ENCODE assay signal across 21 cellular contexts in the genomic region with DNA sequence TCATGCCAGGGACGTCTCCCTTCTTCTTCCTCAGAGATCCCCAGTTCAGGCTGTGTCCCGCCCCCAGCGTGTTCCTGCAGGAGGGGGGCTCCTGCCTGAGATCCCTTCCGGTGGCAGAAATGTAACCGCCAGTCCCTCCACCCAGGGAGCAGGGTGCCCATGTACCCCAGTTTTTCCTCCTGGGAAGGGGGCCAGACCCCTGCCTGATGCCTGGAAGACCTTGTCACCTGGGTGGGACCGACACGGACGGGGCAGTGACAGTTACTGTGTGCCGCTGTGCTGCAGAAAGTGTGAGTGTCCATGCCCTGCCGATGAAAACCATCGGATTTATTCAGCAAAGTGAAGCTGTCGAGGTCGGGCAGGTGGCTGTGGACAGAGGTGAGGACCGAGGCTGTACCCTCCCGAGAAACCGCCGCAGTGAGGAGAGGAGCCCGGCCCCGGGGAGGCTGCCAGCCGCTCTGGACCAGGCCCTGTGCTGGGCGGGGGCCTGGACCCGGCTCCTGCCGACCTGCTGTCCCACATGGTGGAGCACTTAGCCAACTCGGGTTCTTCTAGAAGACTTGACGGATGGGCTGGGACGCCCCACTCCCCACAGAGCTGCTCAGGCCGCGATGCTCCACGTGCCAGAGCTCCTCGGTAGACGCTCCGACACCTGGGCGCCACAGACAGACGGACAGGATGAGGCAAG. TPM values are rescaled to one million over a fixed set of nuclear protein-coding genes. Genes with fewer than 3 reads are reported as not detected.
A peak's percentile ranks its signal among the peaks of the same experiment; 100 is the strongest.
DNase-seq lines count a peak whose midpoint lies in the region; ATAC-seq and TF ChIP-seq lines count a peak whose summit lies in the region.
"Had no signal": no experiment of that assay in that cellular context is flagged by ENCODE, and none has a peak within 500 bp of the region (broad histone marks: within the 10 kb centered on the region; RNA-seq: fewer than 3 reads in every experiment).

No MANE protein-coding gene starts in this region.

- H3K4me1 ChIP-seq in heart left ventricle (no peaks in the 10 kb centered on the region), left ventricle myocardium inferior (no peaks in the 10 kb centered on the region)
- H3K4me1 ChIP-seq: pancreas had no signal

- intact Hi-C loops in heart left ventricle (cut with DNase I), result no loop called here
- intact Hi-C loops in left ventricle myocardium inferior (cut with micrococcal nuclease), result no loop called here
- intact Hi-C loops in posterior cingulate gyrus (cut with DNase I), result no loop called here
- intact Hi-C loops in activated CD4-positive, alpha-beta T cell treated with anti-CD3 and anti-CD28 coated beads for 36 hours (cut with DNase I, micrococcal nuclease), result no loop called here

- H3K27ac ChIP-seq in heart left ventricle (no peak overlapping the region), left ventricle myocardium inferior (replicated peaks) (no peak overlapping the region)
- H3K27ac ChIP-seq: pancreas, skin epidermis had no signal

- TF ChIP-seq CTCF in heart left ventricle (IDR thresholded peaks at IDR 0.05) (no peak), left ventricle myocardium inferior (IDR thresholded peaks at IDR 0.05; ENCODE audit: borderline replicate concordance) (no peak)

- H3K4me1 Mint-ChIP-seq in activated CD4-positive, alpha-beta T cell treated with anti-CD3 and anti-CD28 coated beads for 36 hours, result no peaks in the 10 kb centered on the region
- H3K4me1 Mint-ChIP-seq: central memory CD8-positive, alpha-beta T cell; WTC11 had no signal

- no peaks in the 10 kb centered on the region for H3K9me3 Mint-ChIP-seq in activated CD4-positive, alpha-beta T cell treated with anti-CD3 and anti-CD28 coated beads for 36 hours (ENCODE audit: low read depth)
- H3K9me3 Mint-ChIP-seq: central memory CD8-positive, alpha-beta T cell; effector memory CD8-positive, alpha-beta T cell had no signal

- H3K9me3 ChIP-seq in heart left ventricle, result peaks cover 0 to 2% (median 0%) of the 10 kb centered on the region in 12 donors
- peaks cover 9% of the 10 kb centered on the region for H3K9me3 ChIP-seq in left ventricle myocardium inferior (replicated peaks)
- H3K9me3 ChIP-seq: pancreas had no signal

- H3K36me3 ChIP-seq in heart left ventricle (no peaks in the 10 kb centered on the region), left ventricle myocardium inferior (no peaks in the 10 kb centered on the region)
- H3K36me3 ChIP-seq: pancreas had no signal

- WGBS in heart left ventricle, 4 donors, result 63 to 75% (median 75%) methylated on average over 26 to 34 of the region's 34 CpGs

- no peaks in the 10 kb centered on the region for H3K36me3 Mint-ChIP-seq in activated CD4-positive, alpha-beta T cell treated with anti-CD3 and anti-CD28 coated beads for 36 hours (ENCODE audit: low read depth)
- H3K36me3 Mint-ChIP-seq: WTC11 had no signal

- no peak for ATAC-seq in heart left ventricle
- ATAC-seq in activated CD4-positive, alpha-beta T cell treated with anti-CD3 and anti-CD28 coated beads for 36 hours, result no peak
- ATAC-seq: effector memory CD8-positive, alpha-beta T cell; K562; pancreas; WTC11 had no signal

- no peak overlapping the region for H3K4me3 ChIP-seq in heart left ventricle
- no peak overlapping the region for H3K4me3 ChIP-seq in left ventricle myocardium inferior
- H3K4me3 ChIP-seq: K562, pancreas, skin epidermis had no signal

- H3K27me3 Mint-ChIP-seq in activated CD4-positive, alpha-beta T cell treated with anti-CD3 and anti-CD28 coated beads for 36 hours, result no peaks in the 10 kb centered on the region
- H3K27me3 Mint-ChIP-seq: central memory CD8-positive, alpha-beta T cell had no signal

- no peak overlapping the region for H3K27ac Mint-ChIP-seq in activated CD4-positive, alpha-beta T cell treated with anti-CD3 and anti-CD28 coated beads for 36 hours
- H3K27ac Mint-ChIP-seq: effector memory CD8-positive, alpha-beta T cell; WTC11 had no signal

- DNase-seq in heart left ventricle (peak in 3 of 5 donors; percentile 2 to 15 (median 9)), left ventricle myocardium inferior (no peak), epidermal melanocyte (ENCODE audit: insufficient read length, low spot score) (peak; percentile 10), posterior cingulate gyrus (peak in 6 of 10 donors; percentile 3 to 75 (median 32)), occipital lobe (lab: John Stamatoyannopoulos, UW) (no peak), NCI-H524 treated with DMSO at 0.1 percent for 48 hours (lab: John Stamatoyannopoulos, UW) (no peak), GDM1 (lab: John Stamatoyannopoulos, UW) (no peak)
- DNase-seq in activated CD4-positive, alpha-beta T cell treated with anti-CD3 and anti-CD28 coated beads for 36 hours, result no peak
- DNase-seq: DMS79; effector memory CD8-positive, alpha-beta T cell; glutamatergic neuron; NCI-H1694 treated with DMSO at 0.1 percent for 48 hours; NCI-H82; stimulated activated CD4-positive, alpha-beta T cell treated with anti-CD3 and anti-CD28 coated beads, Interleukin-2, amount 100 ng/mL, for 48 hours had no signal

- CTCF ChIA-PET in activated CD4-positive, alpha-beta T cell treated with anti-CD3 and anti-CD28 coated beads for 36 hours (lab: Charles Lee), result no interaction called here

- H3K27me3 ChIP-seq in heart left ventricle (peaks cover 0 to 38% (median 11%) of the 10 kb centered on the region in 9 donors), left ventricle myocardium inferior (ENCODE audit: low read depth) (peaks cover 96% of the 10 kb centered on the region)
- H3K27me3 ChIP-seq: pancreas had no signal

- TF ChIP-seq POLR2A in heart left ventricle (IDR thresholded peaks at IDR 0.05), result no peak

- POLR2A ChIA-PET in activated CD4-positive, alpha-beta T cell treated with anti-CD3 and anti-CD28 coated beads for 36 hours (lab: Charles Lee), result no interaction called here

- no peak overlapping the region for H3K4me3 Mint-ChIP-seq in activated CD4-positive, alpha-beta T cell treated with anti-CD3 and anti-CD28 coated beads for 36 hours
- H3K4me3 Mint-ChIP-seq: central memory CD8-positive, alpha-beta T cell; effector memory CD8-positive, alpha-beta T cell; WTC11 had no signal

RNA-seq across cellular contexts. Expression of gene HMX1, which starts 36.7 kb away (rescaled TPM):
- total RNA-seq in heart left ventricle, result under 1 TPM in 1 of 9 donors, not detected in 8; 0.25 TPM
- not detected for polyA plus RNA-seq in heart left ventricle
- not detected for total RNA-seq in left ventricle myocardium inferior
- not detected for total RNA-seq in activated CD4-positive, alpha-beta T cell treated with anti-CD3 and anti-CD28 coated beads for 36 hours
- 0.16 TPM for total RNA-seq in occipital lobe
- total RNA-seq: K562; lung microvascular endothelial cell; pancreas; T-helper 2 cell treated with Interferon-gamma antibody and Interleukin-4, amounts not matched to agents 100 ng/mL and 5 ng/mL, for 36 hours had no signal
- polyA plus RNA-seq: K562, pancreas had no signal

Comparison
In these comparisons a context has a peak if more than half of its experiments do, and no peak if none do; other contexts are left out.
1. DNase-seq: peak in heart left ventricle (3 of 5), epidermal melanocyte (single experiment) and posterior cingulate gyrus (6 of 10); none in left ventricle myocardium inferior (single experiment), activated CD4-positive, alpha-beta T cell treated with anti-CD3 and anti-CD28 coated beads for 36 hours (single experiment), occipital lobe (single experiment), NCI-H524 treated with DMSO at 0.1 percent for 48 hours (single experiment) and GDM1 (single experiment).